9 cellular contexts compared by ENCODE assay signal in genomic region chr15:28955160-28955502, GRCh38.
A peak's percentile ranks its signal among the peaks of the same experiment; 100 is the strongest.
DNase-seq lines count a peak whose midpoint lies in the region; ATAC-seq and TF ChIP-seq lines count a peak whose summit lies in the region.
"Had no signal": no experiment of that assay in that cellular context is flagged by ENCODE, and none has a peak within 500 bp of the region (broad histone marks: within the 10 kb centered on the region; RNA-seq: fewer than 3 reads in every experiment).

No MANE protein-coding gene starts in this region.

- no peak overlapping the region for H3K4me3 ChIP-seq in GM12865 (ENCODE audit: low read depth, low read length)
- no peak overlapping the region for H3K4me3 ChIP-seq in mesenchymal stem cell (ENCODE audit: insufficient read depth in 1 of 2, low read depth in 1 of 2, low read length in 2 of 2)
- H3K4me3 ChIP-seq in GM23248 = no peak overlapping the region
- H3K4me3 ChIP-seq: HAP-1 had no signal

- H3K9ac ChIP-seq in mesenchymal stem cell (ENCODE audit: low read length) (no peak overlapping the region), GM23248 (no peak overlapping the region)

- H2BK120ac ChIP-seq in mesenchymal stem cell (ENCODE audit: low read depth, low read length) = no peak overlapping the region

- H3K27me3 ChIP-seq in mesenchymal stem cell (ENCODE audit: control insufficient read depth in 1 of 2, insufficient read depth in 1 of 2, low read length in 2 of 2) = peaks cover 8 to 10% of the 10 kb centered on the region in 2 experiments
- H3K27me3 ChIP-seq in GM23248 (replicated peaks; ENCODE audit: insufficient read depth) = no peaks in the 10 kb centered on the region

- H3K9me3 ChIP-seq in mesenchymal stem cell (ENCODE audit: control insufficient read depth, low read length) (no peaks in the 10 kb centered on the region), GM23248 (ENCODE audit: low read depth) (no peaks in the 10 kb centered on the region)
- H3K9me3 ChIP-seq: HAP-1 had no signal

- no peak overlapping the region for H3K23ac ChIP-seq in mesenchymal stem cell (ENCODE audit: low read length in 2 of 2)

- no peak overlapping the region for H4K8ac ChIP-seq in mesenchymal stem cell (ENCODE audit: low read length)

- no peak overlapping the region for H3K4ac ChIP-seq in mesenchymal stem cell (ENCODE audit: low read depth in 1 of 2, low read length in 2 of 2)

- H3F3A ChIP-seq in GM23248 (ENCODE audit: insufficient read depth) = no peaks in the 10 kb centered on the region

- H3K4me2 ChIP-seq in mesenchymal stem cell (ENCODE audit: low read length, poor library complexity, severe bottlenecking) (no peak overlapping the region), GM23248 (ENCODE audit: unreplicated experiment) (no peak overlapping the region)

- H3K27ac Mint-ChIP-seq in T-cell (peak overlapping the region; percentile 79 to 89), progenitor cell of endocrine pancreas (no peak overlapping the region)
- no peak overlapping the region for H3K27ac Mint-ChIP-seq in stimulated activated memory B cell treated with anti-CD40 and anti-IgM and Interleukin-4, amounts not matched to agents 10 μg/mL and 1 μg/mL and 100 μg/mL, for 72 hours

- H3K36me3 Mint-ChIP-seq in T-cell = no peaks in the 10 kb centered on the region
- H3K36me3 Mint-ChIP-seq in stimulated activated memory B cell treated with anti-CD40 and anti-IgM and Interleukin-4, amounts not matched to agents 10 μg/mL and 1 μg/mL and 100 μg/mL, for 72 hours = no peaks in the 10 kb centered on the region
- peaks cover 1% of the 10 kb centered on the region for H3K36me3 Mint-ChIP-seq in progenitor cell of endocrine pancreas (ENCODE audit: insufficient read depth)

- H3K27me3 Mint-ChIP-seq in T-cell (no peaks in the 10 kb centered on the region), progenitor cell of endocrine pancreas (no peaks in the 10 kb centered on the region)
- no peaks in the 10 kb centered on the region for H3K27me3 Mint-ChIP-seq in stimulated activated memory B cell treated with anti-CD40 and anti-IgM and Interleukin-4, amounts not matched to agents 10 μg/mL and 1 μg/mL and 100 μg/mL, for 72 hours

- no peak overlapping the region for H2BK5ac ChIP-seq in mesenchymal stem cell (ENCODE audit: low read depth, low read length, poor library complexity, severe bottlenecking)

- no peak overlapping the region for H3K18ac ChIP-seq in mesenchymal stem cell (ENCODE audit: low read depth in 1 of 2, low read length in 2 of 2)

- H3K4me3 Mint-ChIP-seq in T-cell (peak overlapping the region; percentile 32 to 73 (median 38)), progenitor cell of endocrine pancreas (ENCODE audit: low read depth) (no peak overlapping the region)
- no peak overlapping the region for H3K4me3 Mint-ChIP-seq in stimulated activated memory B cell treated with anti-CD40 and anti-IgM and Interleukin-4, amounts not matched to agents 10 μg/mL and 1 μg/mL and 100 μg/mL, for 72 hours

- H4K20me1 ChIP-seq in GM23248 (ENCODE audit: insufficient read depth) = no peaks in the 10 kb centered on the region

- no peak overlapping the region for H3K27ac ChIP-seq in mesenchymal stem cell (ENCODE audit: low read length, poor library complexity, severe bottlenecking)
- H3K27ac ChIP-seq in GM23248 = no peak overlapping the region

- no peaks in the 10 kb centered on the region for H3K9me2 ChIP-seq in GM23248 (ENCODE audit: insufficient read depth)

- peak; percentile 76 for DNase-seq in GM12865 (ENCODE audit: low read depth)
- peak; percentile 15 for DNase-seq in HS-5 (ENCODE audit: low read depth)
- peak in 4 of 34 experiments; percentile 20 to 48 (median 28) for DNase-seq in T-cell
- peak; percentile 85 for DNase-seq in mesenchymal stem cell
- DNase-seq in progenitor cell of endocrine pancreas (ENCODE audit: low spot score, unreplicated experiment) = no peak
- DNase-seq in GM23248 = no peak

- H3K36me3 ChIP-seq in mesenchymal stem cell (ENCODE audit: control insufficient read depth in 1 of 2, insufficient read depth in 2 of 2, low read depth in 1 of 2, low read length in 2 of 2) (no peaks in the 10 kb centered on the region), GM23248 (ENCODE audit: low read depth) (no peaks in the 10 kb centered on the region)
- H3K36me3 ChIP-seq: HAP-1 had no signal

- peaks cover 62 to 77% (median 74%) of the 10 kb centered on the region in 3 donors for H3K4me1 Mint-ChIP-seq in T-cell
- no peaks in the 10 kb centered on the region for H3K4me1 Mint-ChIP-seq in stimulated activated memory B cell treated with anti-CD40 and anti-IgM and Interleukin-4, amounts not matched to agents 10 μg/mL and 1 μg/mL and 100 μg/mL, for 72 hours
- peaks cover 11% of the 10 kb centered on the region for H3K4me1 Mint-ChIP-seq in progenitor cell of endocrine pancreas (ENCODE audit: low read depth)

- H3K14ac ChIP-seq in mesenchymal stem cell (ENCODE audit: low read length in 2 of 2) = no peak overlapping the region

- 29% methylated on average over 4 of the region's 4 CpGs for WGBS in mesenchymal stem cell
- whole genome bisulfite sequencing in GM23248 (ENCODE audit: low coverage in 1 of 2, low lambda C conversion rate in 2 of 2, missing lambda C conversion rate in 2 of 2), 2 experiments = 44 to 47% methylated on average over 4 of the region's 4 CpGs

- POLR2A ChIA-PET in T-cell (lab: Charles Lee) = interaction anchor here (0.5 to 0.6 kb wide), 2 partner anchors 725 to 1813 kb away, joined by 3 to 4 read pairs; no protein-coding TSS in a partner anchor

- ATAC-seq in T-cell (replicated peaks in 1 of 4) = peak; percentile 61 to 84 (median 76)
- no peak for ATAC-seq in stimulated activated memory B cell treated with anti-CD40 and anti-IgM and Interleukin-4, amounts not matched to agents 10 μg/mL and 1 μg/mL and 100 μg/mL, for 72 hours
- ATAC-seq in GM19463 (IDR thresholded peaks at IDR 0.05; ENCODE audit: unreplicated experiment) = no peak

- no peak overlapping the region for H2BK15ac ChIP-seq in mesenchymal stem cell (ENCODE audit: low read depth, poor library complexity, severe bottlenecking)

- CTCF ChIA-PET in T-cell (lab: Charles Lee) = interaction anchor here in 1 of 2 donors (0.6 kb wide), 1 partner anchor 82 kb away, joined by 3 read pairs; no protein-coding TSS in a partner anchor

- H3K79me2 ChIP-seq in GM23248 (ENCODE audit: insufficient read depth) = no peaks in the 10 kb centered on the region

- H3K9me3 Mint-ChIP-seq in T-cell (no peaks in the 10 kb centered on the region), progenitor cell of endocrine pancreas (ENCODE audit: low read depth) (no peaks in the 10 kb centered on the region)
- no peaks in the 10 kb centered on the region for H3K9me3 Mint-ChIP-seq in stimulated activated memory B cell treated with anti-CD40 and anti-IgM and Interleukin-4, amounts not matched to agents 10 μg/mL and 1 μg/mL and 100 μg/mL, for 72 hours

- no peak overlapping the region for H2AK5ac ChIP-seq in mesenchymal stem cell (ENCODE audit: low read length, severe bottlenecking)

- H4K91ac ChIP-seq in mesenchymal stem cell (ENCODE audit: low read length) = no peak overlapping the region

- H2AFZ ChIP-seq in mesenchymal stem cell (ENCODE audit: low read depth, low read length) (no peak overlapping the region), GM23248 (no peak overlapping the region)

- TF ChIP-seq CTCF in GM12865 (IDR thresholded peaks at IDR 0.05; ENCODE audit: insufficient read depth, low read depth, low read length, missing control alignments) (no peak), progenitor cell of endocrine pancreas (IDR thresholded peaks at IDR 0.05; ENCODE audit: unreplicated experiment) (no peak)

- H3K4me1 ChIP-seq in mesenchymal stem cell (ENCODE audit: control insufficient read depth, insufficient read depth, low read depth, low read length) (peaks cover 12% of the 10 kb centered on the region), GM23248 (ENCODE audit: insufficient read depth) (no peaks in the 10 kb centered on the region)

- in situ Hi-C loops in GM23248 (cut with MboI) = loop anchor here (10.0 kb wide), 1 partner anchor 60 kb away; no protein-coding TSS in a partner anchor

- H3K79me1 ChIP-seq in mesenchymal stem cell (replicated peaks; ENCODE audit: low read length, poor library complexity, severe bottlenecking) = peaks cover 2% of the 10 kb centered on the region

- H2BK12ac ChIP-seq in mesenchymal stem cell (ENCODE audit: low read length in 2 of 2) = peak overlapping the region in 1 of 2 experiments; percentile 42

Comparison
In these comparisons a context has a peak if more than half of its experiments do, and no peak if none do; other contexts are left out.
1. DNase-seq: peak in GM12865 (single experiment), HS-5 (single experiment) and mesenchymal stem cell (single experiment); none in progenitor cell of endocrine pancreas (single experiment) and GM23248 (single experiment).
2. ATAC-seq: peak in T-cell (4 of 4); none in stimulated activated memory B cell treated with anti-CD40 and anti-IgM and Interleukin-4, amounts not matched to agents 10 μg/mL and 1 μg/mL and 100 μg/mL, for 72 hours (single experiment) and GM19463 (single experiment).
3. H3K27ac Mint-ChIP-seq: peak in T-cell (2 of 2); none in stimulated activated memory B cell treated with anti-CD40 and anti-IgM and Interleukin-4, amounts not matched to agents 10 μg/mL and 1 μg/mL and 100 μg/mL, for 72 hours (single experiment) and progenitor cell of endocrine pancreas (single experiment).
4. H3K4me3 Mint-ChIP-seq: peak in T-cell (3 of 3); none in stimulated activated memory B cell treated with anti-CD40 and anti-IgM and Interleukin-4, amounts not matched to agents 10 μg/mL and 1 μg/mL and 100 μg/mL, for 72 hours (single experiment) and progenitor cell of endocrine pancreas (single experiment).